ENCODE assay signal across 1 cellular context in genomic region chr12:9721394-9722092, GRCh38.
A peak's percentile ranks its signal among the peaks of the same experiment; 100 is the strongest.
TF ChIP-seq lines count a peak whose summit lies in the region.

No MANE protein-coding gene starts in this region.

TF ChIP-seq in A549, 52 proteins besides CTCF, POLR2A, EP300 and RAD21 (continued from another document):
- TF ChIP-seq PBX3 (IDR thresholded peaks at IDR 0.05) (no peak), JUNB (IDR thresholded peaks at IDR 0.05) (peak; percentile 72), E2F6 (IDR thresholded peaks at IDR 0.05; ENCODE audit: borderline replicate concordance, low read depth) (no peak), NFE2L2 (conservative IDR thresholded peaks at IDR 0.05; ENCODE audit: low read length) (no peak), JUN (IDR thresholded peaks at IDR 0.05) (peak in 1 of 2 experiments; percentile 65; a peak in 2 of 5 replicates), CEBPB (IDR thresholded peaks at IDR 0.05) (peak; percentile 96 to 99), FOSL2 (IDR thresholded peaks at IDR 0.05) (peak; percentile 46; the same call in 1 of the 2 replicates), FOSL2 (CRISPR knock-in tag; IDR thresholded peaks at IDR 0.05) (peak; percentile 85), SMC3 (IDR thresholded peaks at IDR 0.05) (no peak)
